27 cellular contexts compared by ENCODE assay signal in genomic region chrX:7019555-7019954, GRCh38.
DNase-seq lines count a peak whose midpoint lies in the region; ATAC-seq, FAIRE-seq and TF ChIP-seq lines count a peak whose summit lies in the region.
"Had no signal": no experiment of that assay in that cellular context is flagged by ENCODE, and none has a peak within 500 bp of the region (broad histone marks: within the 10 kb centered on the region; RNA-seq: fewer than 3 reads in every experiment).

No MANE protein-coding gene starts in this region.

- H2AFZ ChIP-seq in astrocyte (ENCODE audit: low read depth, low read length) = no peak overlapping the region

- no peaks in the 10 kb centered on the region for H3K27me3 Mint-ChIP-seq in astrocyte (ENCODE audit: low read depth, unreplicated experiment)
- H3K27me3 Mint-ChIP-seq: CD4-positive, alpha-beta memory T cell; T-cell had no signal

- no peaks in the 10 kb centered on the region for H3K36me3 ChIP-seq in astrocyte (ENCODE audit: insufficient read depth, low read length)
- H3K36me3 ChIP-seq: HAP-1 had no signal

- no peaks in the 10 kb centered on the region for H3K4me1 ChIP-seq in astrocyte (ENCODE audit: insufficient read depth, low read length)
- H3K4me1 ChIP-seq: HAP-1 had no signal

- H3K27ac ChIP-seq in astrocyte (ENCODE audit: low read depth, low read length) = no peak overlapping the region
- H3K27ac ChIP-seq: RWPE1 had no signal

- DNase-seq in ELR (ENCODE audit: low read depth) (peak; percentile 2), HCEC 1CT (peak; percentile 23), astrocyte (ENCODE audit: low read depth) (no peak), iris pigment epithelial cell (ENCODE audit: low read depth) (peak; percentile 12)
- DNase-seq: C1 segment of cervical spinal cord; CD4-positive, alpha-beta memory T cell; COR-L47; GOT3; Kasumi-1; NCI-H1092 treated with DMSO at 0.1 percent for 48 hours; NCI-H1436; NCI-H187 treated with DMSO at 0.1 percent for 48 hours; NCI-H2107; NCI-H446; NCI-H524 treated with DMSO at 0.1 percent for 48 hours; NCI-H774; SHP77; T-cell had no signal

- no peak overlapping the region for H3K4me2 ChIP-seq in astrocyte (ENCODE audit: low read length)

- no peak overlapping the region for H3K9ac ChIP-seq in astrocyte (ENCODE audit: low read length)

- no peaks in the 10 kb centered on the region for H3K36me3 Mint-ChIP-seq in astrocyte (ENCODE audit: low read depth, unreplicated experiment)
- H3K36me3 Mint-ChIP-seq: CD4-positive, alpha-beta memory T cell; T-cell had no signal

- H3K9me3 Mint-ChIP-seq in astrocyte (ENCODE audit: unreplicated experiment) = no peaks in the 10 kb centered on the region

- no peak overlapping the region for H3K27ac Mint-ChIP-seq in astrocyte (ENCODE audit: unreplicated experiment)
- H3K27ac Mint-ChIP-seq: T-cell had no signal

- H3K4me3 ChIP-seq in astrocyte (ENCODE audit: insufficient read depth, low read depth, low read length) = no peak overlapping the region
- H3K4me3 ChIP-seq: HAP-1, K562 had no signal

- H4K20me1 ChIP-seq in astrocyte (ENCODE audit: insufficient read depth, low read length) = no peaks in the 10 kb centered on the region

- H3K27me3 ChIP-seq in astrocyte (ENCODE audit: insufficient read depth, low read length) = no peaks in the 10 kb centered on the region

- TF ChIP-seq CTCF in astrocyte (IDR thresholded peaks at IDR 0.05; ENCODE audit: insufficient read depth, low read depth, low read length) = no peak

- H3K4me1 Mint-ChIP-seq in astrocyte (ENCODE audit: low read depth, unreplicated experiment) = no peaks in the 10 kb centered on the region
- H3K4me1 Mint-ChIP-seq: CD4-positive, alpha-beta memory T cell; T-cell had no signal

- no peak for ATAC-seq in HG02571 (IDR thresholded peaks at IDR 0.05; ENCODE audit: unreplicated experiment)
- ATAC-seq in GM21515 (IDR thresholded peaks at IDR 0.05; ENCODE audit: unreplicated experiment) = no peak
- ATAC-seq in GM18868 (IDR thresholded peaks at IDR 0.05; ENCODE audit: unreplicated experiment) = no peak
- ATAC-seq in HG02938 (IDR thresholded peaks at IDR 0.05; ENCODE audit: unreplicated experiment) = no peak
- ATAC-seq: HepG2, K562, T-cell had no signal

- no peak overlapping the region for H3K4me3 Mint-ChIP-seq in astrocyte (ENCODE audit: unreplicated experiment)
- H3K4me3 Mint-ChIP-seq: CD4-positive, alpha-beta memory T cell; T-cell had no signal

- H3K79me2 ChIP-seq in astrocyte (ENCODE audit: insufficient read depth, low read length) = no peaks in the 10 kb centered on the region

- FAIRE-seq in astrocyte (lab: Jason Lieb, UNC) = peak; percentile 39
- FAIRE-seq: GM12892, HepG2, K562 had no signal

- no peaks in the 10 kb centered on the region for H3K9me3 ChIP-seq in astrocyte (ENCODE audit: insufficient read depth, low read depth, low read length)
- H3K9me3 ChIP-seq: HAP-1 had no signal
